ENCODE assay signal across 24 cellular contexts in the genomic region with DNA sequence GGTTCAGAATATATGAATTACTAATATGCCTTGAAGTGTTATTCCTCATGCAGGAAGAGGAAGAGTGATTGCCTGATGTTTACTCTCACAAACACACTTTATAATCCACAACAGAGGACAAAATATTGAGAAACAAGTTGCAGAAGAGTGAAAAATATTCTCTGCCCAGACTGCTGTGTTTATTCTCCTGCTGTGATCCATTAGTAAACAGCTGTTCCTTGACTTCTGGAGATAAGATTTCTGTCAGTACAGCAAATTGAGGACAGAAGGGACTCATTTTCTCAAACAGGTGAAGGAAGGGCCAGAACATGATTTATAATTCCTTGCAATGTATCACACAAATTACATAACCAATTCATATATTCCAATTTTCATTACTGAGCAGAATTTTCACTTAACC.
"Had no signal": no experiment of that assay in that cellular context is flagged by ENCODE, and none has a peak within 500 bp of the region (broad histone marks: within the 10 kb centered on the region; RNA-seq: fewer than 3 reads in every experiment).

No MANE protein-coding gene starts in this region.

- H3K36me3 Mint-ChIP-seq: activated naive CD8-positive, alpha-beta T cell; brain; mesothelial cell of epicardium; stimulated activated naive B cell treated with anti-CD40 and anti-IgM and Interleukin-4, amounts not matched to agents 10 μg/mL and 1 μg/mL and 100 μg/mL, for 72 hours had no signal

- H3K27me3 Mint-ChIP-seq: brain; stimulated activated naive B cell treated with anti-CD40 and anti-IgM and Interleukin-4, amounts not matched to agents 10 μg/mL and 1 μg/mL and 100 μg/mL, for 72 hours had no signal

- ATAC-seq: foreskin keratinocyte; naive thymus-derived CD4-positive, alpha-beta T cell; stimulated activated naive B cell treated with anti-CD40 and anti-IgM and Interleukin-4, amounts not matched to agents 10 μg/mL and 1 μg/mL and 100 μg/mL, for 72 hours; upper lobe of right lung had no signal

- H3K4me1 ChIP-seq: ascending aorta, foreskin keratinocyte, heart right ventricle, prostate gland, sigmoid colon, stomach, suprapubic skin, tibial artery, upper lobe of right lung had no signal

- H3K36me3 ChIP-seq: ascending aorta, heart right ventricle, ovary, prostate gland, sigmoid colon, stomach, suprapubic skin, tibial artery, upper lobe of right lung had no signal

- H3K4me3 ChIP-seq: ascending aorta, heart right ventricle, ovary, prostate gland, sigmoid colon, stomach, suprapubic skin, tibial artery, upper lobe of right lung had no signal

- DNase-seq: activated B cell treated with CpG ODN at 0.5 μM for 24 hours; activated effector memory CD4-positive, alpha-beta T cell treated with Interleukin-2 at 50 U/mL for 16 hours; activated naive CD4-positive, alpha-beta T cell treated with Interleukin-2 at 50 U/mL for 16 hours; activated T-cell treated with anti-CD3 and anti-CD28 coated beads for 4 hours; caudate nucleus; foreskin keratinocyte; heart right ventricle; naive thymus-derived CD4-positive, alpha-beta T cell; ovary; sigmoid colon; stimulated activated CD4-positive, alpha-beta T cell treated with anti-CD3 and anti-CD28 coated beads, Interleukin-15, amount 100 ng/mL, for 24 hours; stimulated activated CD4-positive, alpha-beta T cell treated with anti-CD3 and anti-CD28 coated beads, Interleukin-2, amount 100 ng/mL, for 24 hours; stimulated activated naive B cell treated with anti-CD40 and anti-IgM and Interleukin-4, amounts not matched to agents 10 μg/mL and 1 μg/mL and 100 μg/mL, for 72 hours; stomach; tibial artery; upper lobe of right lung had no signal

- FAIRE-seq: endothelial cell of umbilical vein had no signal

- H3K9me3 Mint-ChIP-seq: T-helper 2 cell treated with Interferon-gamma antibody and Interleukin-4, amounts not matched to agents 5 μg/mL and 100 μg/mL, for 36 hours had no signal

- H3K4me3 Mint-ChIP-seq: activated B cell treated with CpG ODN at 0.5 μM for 24 hours; activated naive CD8-positive, alpha-beta T cell; brain; mesothelial cell of epicardium; naive thymus-derived CD4-positive, alpha-beta T cell; stimulated activated naive B cell treated with anti-CD40 and anti-IgM and Interleukin-4, amounts not matched to agents 10 μg/mL and 1 μg/mL and 100 μg/mL, for 72 hours; T-helper 2 cell treated with Interferon-gamma antibody and Interleukin-4, amounts not matched to agents 5 μg/mL and 100 μg/mL, for 36 hours had no signal

- H3K9me3 ChIP-seq: ascending aorta, ovary, prostate gland, sigmoid colon, upper lobe of right lung had no signal

- H3K4me1 Mint-ChIP-seq: activated B cell treated with CpG ODN at 0.5 μM for 24 hours; brain; naive thymus-derived CD4-positive, alpha-beta T cell; stimulated activated naive B cell treated with anti-CD40 and anti-IgM and Interleukin-4, amounts not matched to agents 10 μg/mL and 1 μg/mL and 100 μg/mL, for 72 hours had no signal

- H3K27me3 ChIP-seq: ascending aorta, foreskin keratinocyte, heart right ventricle, ovary, sigmoid colon, stomach, suprapubic skin, tibial artery, upper lobe of right lung had no signal

- H3K27ac ChIP-seq: ascending aorta, foreskin keratinocyte, heart right ventricle, ovary, prostate gland, sigmoid colon, stomach, suprapubic skin, tibial artery, upper lobe of right lung had no signal
